In the genomic region with DNA sequence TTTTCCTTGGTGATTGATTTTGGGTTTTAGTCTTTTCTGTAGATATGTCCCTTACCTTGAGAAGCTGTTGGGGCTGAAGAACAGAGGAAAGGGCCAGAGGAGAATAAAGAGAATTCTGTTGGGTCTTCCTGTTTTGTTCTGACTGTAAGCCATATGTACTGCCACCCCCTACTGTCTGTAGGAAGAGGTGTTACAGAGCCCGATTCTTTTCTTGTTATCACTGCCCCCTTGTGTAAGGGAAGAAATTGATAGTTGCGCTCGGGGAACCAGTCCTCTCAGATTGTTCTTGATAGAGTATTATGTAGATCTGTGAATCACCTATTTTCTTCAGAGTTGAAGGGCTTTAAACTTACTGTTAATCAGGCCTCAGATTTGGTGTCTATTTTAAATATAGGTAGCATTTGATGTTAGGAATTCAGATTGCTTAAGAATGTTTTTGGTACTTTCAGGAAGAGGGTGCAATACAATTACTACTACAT, we compare ENCODE assay signal across 8 cellular contexts. TPM values are rescaled to one million over a fixed set of nuclear protein-coding genes. Genes with fewer than 3 reads are reported as not detected.
DNase-seq lines count a peak whose midpoint lies in the region; TF ChIP-seq lines count a peak whose summit lies in the region.

No MANE protein-coding gene starts in this region.

- no peak overlapping the region; the same call in 1 of the 2 replicates for H3K27ac ChIP-seq in HEK293 (ENCODE audit: extremely low read depth, low read depth, low read length)
- no peak overlapping the region for H3K27ac ChIP-seq in ascending aorta
- no peak overlapping the region for H3K27ac ChIP-seq in skin epidermis

- H3K9me3 ChIP-seq in HEK293 (ENCODE audit: control insufficient read depth, insufficient read depth, low read depth, low read length) = no peaks in the 10 kb centered on the region
- H3K9me3 ChIP-seq in ascending aorta = no peaks in the 10 kb centered on the region

- no peaks in the 10 kb centered on the region for H3K36me3 ChIP-seq in HEK293 (ENCODE audit: control insufficient read depth in 2 of 2, insufficient read depth in 1 of 2, low read length in 2 of 2)
- H3K36me3 ChIP-seq in ascending aorta = no peaks in the 10 kb centered on the region

- CTCF ChIA-PET in GM10248 (lab: Yijun Ruan, JAX) = interaction anchor here (1.0 kb wide), 1 partner anchor 19 kb away, joined by 3 read pairs; no protein-coding TSS in a partner anchor
- CTCF ChIA-PET in HEK293 (lab: Yijun Ruan, JAX) = interaction anchor here (0.5 to 2.1 kb wide), 24 partner anchors 15 to 319 kb away, joined by 3 to 7 read pairs (median 3); no protein-coding TSS in a partner anchor

- H3K4me1 ChIP-seq in HEK293 (ENCODE audit: control insufficient read depth, insufficient read depth, low read length) = peaks cover 12% of the 10 kb centered on the region
- H3K4me1 ChIP-seq in ascending aorta = peaks cover 0 to 7% of the 10 kb centered on the region in 2 donors

- no peaks in the 10 kb centered on the region for H3K27me3 ChIP-seq in ascending aorta

- intact Hi-C loops in ascending aorta (cut with DNase I) = loop anchor here (1.0 to 5.0 kb wide), 3 partner anchors 96 to 265 kb away; no protein-coding TSS in a partner anchor

- POLR2A ChIA-PET in GM10248 (lab: Yijun Ruan, JAX) = no interaction called here
- POLR2A ChIA-PET in HEK293 (lab: Yijun Ruan, JAX) = no interaction called here

- H3K4me3 ChIP-seq in HEK293 (ENCODE audit: low read depth, low read length) (no peak overlapping the region), ascending aorta (no peak overlapping the region), skin epidermis (peak overlapping the region in 4 of 7 experiments; percentile 11 to 96 (median 86))

- DNase-seq in GM10248 (ENCODE audit: extremely low spot score) = peak; percentile 80
- peak; percentile 81 for DNase-seq in NCI-H1092 (lab: John Stamatoyannopoulos, UW)
- DNase-seq in SK-N-DZ (ENCODE audit: low spot score) = peak; percentile 83
- DNase-seq in ascending aorta (ENCODE audit: low spot score in 2 of 2) = peak in 1 of 2 donors; percentile 70
- peak; percentile 34 to 95 for DNase-seq in hippocampal formation (lab: John Stamatoyannopoulos, UW)
- no peak for DNase-seq in T1000 (lab: John Stamatoyannopoulos, UW)

- peak; percentile 75 for TF ChIP-seq CTCF in GM10248 (IDR thresholded peaks at IDR 0.05; ENCODE audit: control extremely low read depth, extremely low read depth, low read depth, missing control alignments)
- TF ChIP-seq CTCF in HEK293 (tag by site-specific recombination; IDR thresholded peaks at IDR 0.05) = peak; percentile 88
- TF ChIP-seq CTCF in ascending aorta (IDR thresholded peaks at IDR 0.05) = peak; percentile 68 to 80 (median 74)

TF ChIP-seq in HEK293, 187 proteins besides CTCF, POLR2A, EP300 and RAD21:
- TF ChIP-seq ZBTB11 (tag by site-specific recombination; conservative IDR thresholded peaks at IDR 0.05; ENCODE audit: low read depth) = peak; percentile 87
- TF ChIP-seq ZBTB48 (tag by site-specific recombination; IDR thresholded peaks at IDR 0.05) = peak; percentile 16; the same call in 1 of the 2 replicates
- TF ChIP-seq ZNF664 (tag by site-specific recombination; IDR thresholded peaks at IDR 0.05) = no peak
- TF ChIP-seq SP7 (tag by site-specific recombination; IDR thresholded peaks at IDR 0.05) = peak; percentile 33; the same call in 1 of the 2 replicates
- 0 out of 2 replicates have a peak, but pooled peaks have one; percentile 29 for TF ChIP-seq ZSCAN30 (tag by site-specific recombination; IDR thresholded peaks at IDR 0.05)
- TF ChIP-seq ZNF600 (tag by site-specific recombination; IDR thresholded peaks at IDR 0.05) = 0 out of 2 replicates have a peak, but pooled peaks have one; percentile 64
- TF ChIP-seq IKZF3 (tag by site-specific recombination; IDR thresholded peaks at IDR 0.05) = no peak
- TF ChIP-seq ZNF830 (tag by site-specific recombination; IDR thresholded peaks at IDR 0.05; ENCODE audit: low read depth) = no peak
- TF ChIP-seq, protein P1, sequence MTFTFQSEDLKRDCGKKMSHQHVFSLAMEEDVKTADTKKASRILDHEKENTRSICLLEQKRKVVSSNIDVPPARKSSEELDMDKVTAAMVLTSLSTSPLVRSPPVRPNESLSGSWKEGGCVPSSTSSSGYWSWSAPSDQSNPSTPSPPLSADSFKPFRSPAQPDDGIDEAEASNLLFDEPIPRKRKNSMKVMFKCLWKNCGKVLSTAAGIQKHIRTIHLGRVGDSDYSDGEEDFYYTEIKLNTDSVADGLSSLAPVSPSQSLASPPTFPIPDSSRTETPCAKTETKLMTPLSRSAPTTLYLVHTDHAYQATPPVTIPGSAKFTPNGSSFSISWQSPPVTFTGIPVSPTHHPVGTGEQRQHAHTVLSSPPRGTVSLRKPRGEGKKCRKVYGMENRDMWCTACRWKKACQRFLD (tag by site-specific recombination; IDR thresholded peaks at IDR 0.05) = no peak
- TF ChIP-seq ZBTB17 (tag by site-specific recombination; IDR thresholded peaks at IDR 0.05) = 0 out of 2 replicates have a peak, but pooled peaks have one; percentile 43
- TF ChIP-seq ZBTB8A (tag by site-specific recombination; IDR thresholded peaks at IDR 0.05) = 0 out of 2 replicates have a peak, but pooled peaks have one; percentile 22
- TF ChIP-seq ZNF366 (tag by site-specific recombination; conservative IDR thresholded peaks at IDR 0.05) = peak; percentile 58
- TF ChIP-seq ZNF660 (tag by site-specific recombination; IDR thresholded peaks at IDR 0.05) = peak; percentile 91
- no peak for TF ChIP-seq ZNF324 (tag by site-specific recombination; IDR thresholded peaks at IDR 0.05)
- peak; percentile 73 for TF ChIP-seq ZNF654 (tag by site-specific recombination; IDR thresholded peaks at IDR 0.05; ENCODE audit: low read depth)
- TF ChIP-seq GLIS1 (tag by site-specific recombination; IDR thresholded peaks at IDR 0.05) = peak; percentile 64
- TF ChIP-seq ZEB2 (tag by site-specific recombination; IDR thresholded peaks at IDR 0.05) = peak; percentile 51

RNA-seq across cellular contexts. Expression of gene TANC2, which starts 2.4 kb away (rescaled TPM):
- polyA plus RNA-seq in SK-N-DZ (2014; cell fraction: cytosol; rRNA removed) = 1.00 and 1.2 TPM in 2 replicates
- 0.86 and 2.2 TPM in 2 replicates for polyA plus RNA-seq in SK-N-DZ (2014; cell fraction: nucleus; rRNA removed)
- 3.8 TPM for total RNA-seq in ascending aorta

Comparison
In these comparisons a context has a peak if more than half of its experiments do, and no peak if none do; other contexts are left out.
1. H3K4me3 ChIP-seq: peak in skin epidermis (4 of 7); none in HEK293 (single experiment) and ascending aorta (0 of 2).
2. Peak in every context shown above with its lines, with median percentiles within 50 percentile points of each other: CTCF ChIP-seq.